33 cellular contexts compared by ENCODE assay signal in genomic region chr13:113637262-113638160, GRCh38. TPM values are rescaled to one million over a fixed set of nuclear protein-coding genes. Genes with fewer than 3 reads are reported as not detected.
DNase-seq lines count a peak whose midpoint lies in the region; ATAC-seq, FAIRE-seq and TF ChIP-seq lines count a peak whose summit lies in the region.
"Had no signal": no experiment of that assay in that cellular context is flagged by ENCODE, and none has a peak within 500 bp of the region (broad histone marks: within the 10 kb centered on the region; RNA-seq: fewer than 3 reads in every experiment).

No MANE protein-coding gene starts in this region.

- DNase-seq in natural killer cell (peak; percentile 12), chondrocyte (ENCODE audit: low spot score) (peak; percentile 69), nephron progenitor cell (no peak), NCI-H2171 treated with DMSO at 0.1 percent for 48 hours (lab: John Stamatoyannopoulos, UW) (no peak), HTR-8/SVneo (ENCODE audit: insufficient read length, low spot score) (no peak), GM19239 (ENCODE audit: insufficient read length, low spot score) (no peak)
- DNase-seq in natural killer cell treated with Interleukin-12 subunit alpha and Interleukin-12 subunit beta and Interleukin-15 and Interleukin-18, amount 100 ng/mL, for 72 hours (ENCODE audit: low spot score) = no peak
- DNase-seq: activated CD4-positive, alpha-beta T cell treated with anti-CD3 and anti-CD28 coated beads for 48 hours; activated CD8-positive, alpha-beta memory T cell treated with anti-CD3 and anti-CD28 coated beads for 24 hours; activated naive CD4-positive, alpha-beta T cell treated with anti-CD3 and anti-CD28 coated beads, Interleukin-2, amount 50 U/mL, for 16 hours; activated T-cell treated with anti-CD3 and anti-CD28 coated beads, Interleukin-2, amount 50 U/mL, for 4 hours; anterior cingulate cortex; hypothalamus; immature natural killer cell; KG1; MG63; NCI-H1417; NCI-H2081 treated with DMSO at 0.1 percent for 48 hours; NCI-H345; NCI-H748 treated with DMSO at 0.1 percent for 48 hours; stimulated activated naive B cell treated with anti-CD40 and anti-IgM and Interleukin-4, amounts not matched to agents 10 μg/mL and 1 μg/mL and 100 μg/mL, for 72 hours had no signal

- H3K4me3 Mint-ChIP-seq in natural killer cell (no peak overlapping the region), chondrocyte (ENCODE audit: unreplicated experiment) (no peak overlapping the region), nephron progenitor cell (no peak overlapping the region)
- no peak overlapping the region for H3K4me3 Mint-ChIP-seq in natural killer cell treated with Interleukin-12 subunit alpha and Interleukin-12 subunit beta and Interleukin-15 and Interleukin-18, amount 100 ng/mL, for 72 hours
- H3K4me3 Mint-ChIP-seq: activated T-cell treated with anti-CD3 and anti-CD28 coated beads, Interleukin-2, amount 50 U/mL, for 4 hours; CD4-positive, alpha-beta T cell; dendritic cell treated with granulocyte-macrophage colony-stimulating factor and Interleukin-4, amounts not matched to agents 40 ng/mL and 50 ng/mL, for 4 days; immature natural killer cell; stimulated activated naive B cell treated with anti-CD40 and anti-IgM and Interleukin-4, amounts not matched to agents 10 μg/mL and 1 μg/mL and 100 μg/mL, for 72 hours had no signal

- H3K9me3 Mint-ChIP-seq in natural killer cell = no peaks in the 10 kb centered on the region
- H3K9me3 Mint-ChIP-seq in natural killer cell treated with Interleukin-12 subunit alpha and Interleukin-12 subunit beta and Interleukin-15 and Interleukin-18, amount 100 ng/mL, for 72 hours = no peaks in the 10 kb centered on the region
- peaks cover 2% of the 10 kb centered on the region for H3K9me3 Mint-ChIP-seq in chondrocyte (ENCODE audit: low read depth)
- peaks cover 32% of the 10 kb centered on the region for H3K9me3 Mint-ChIP-seq in nephron progenitor cell
- H3K9me3 Mint-ChIP-seq: CD4-positive, alpha-beta T cell; immature natural killer cell had no signal

- intact Hi-C loops in natural killer cell (cut with micrococcal nuclease) = no loop called here

- H3K27ac Mint-ChIP-seq in natural killer cell (no peak overlapping the region), chondrocyte (ENCODE audit: unreplicated experiment) (no peak overlapping the region), nephron progenitor cell (peak overlapping the region; percentile 87)
- H3K27ac Mint-ChIP-seq in natural killer cell treated with Interleukin-12 subunit alpha and Interleukin-12 subunit beta and Interleukin-15 and Interleukin-18, amount 100 ng/mL, for 72 hours = no peak overlapping the region
- H3K27ac Mint-ChIP-seq: dendritic cell treated with granulocyte-macrophage colony-stimulating factor and Interleukin-4, amounts not matched to agents 40 ng/mL and 50 ng/mL, for 4 days; stimulated activated naive B cell treated with anti-CD40 and anti-IgM and Interleukin-4, amounts not matched to agents 10 μg/mL and 1 μg/mL and 100 μg/mL, for 72 hours had no signal

- FAIRE-seq in HTR-8/SVneo (lab: Jason Lieb, UNC) (no peak), GM19239 (lab: Jason Lieb, UNC) (no peak)
- FAIRE-seq: GM18507 had no signal

- no peak for ATAC-seq in natural killer cell
- no peak for ATAC-seq in natural killer cell treated with Interleukin-12 subunit alpha and Interleukin-12 subunit beta and Interleukin-15 and Interleukin-18, amount 100 ng/mL, for 72 hours
- ATAC-seq: activated T-cell treated with anti-CD3 and anti-CD28 coated beads, Interleukin-2, amount 50 U/mL, for 4 hours; gastroesophageal sphincter; right cardiac atrium; stimulated activated naive B cell treated with anti-CD40 and anti-IgM and Interleukin-4, amounts not matched to agents 10 μg/mL and 1 μg/mL and 100 μg/mL, for 72 hours had no signal

- H3K4me1 Mint-ChIP-seq in natural killer cell (no peaks in the 10 kb centered on the region), chondrocyte (ENCODE audit: low read depth) (no peaks in the 10 kb centered on the region), nephron progenitor cell (no peaks in the 10 kb centered on the region)
- peaks cover 0 to 4% of the 10 kb centered on the region in 2 donors for H3K4me1 Mint-ChIP-seq in natural killer cell treated with Interleukin-12 subunit alpha and Interleukin-12 subunit beta and Interleukin-15 and Interleukin-18, amount 100 ng/mL, for 72 hours (ENCODE audit: low read depth in 2 of 2)
- H3K4me1 Mint-ChIP-seq: immature natural killer cell had no signal

- H3K36me3 Mint-ChIP-seq in natural killer cell = no peaks in the 10 kb centered on the region
- peaks cover 19% of the 10 kb centered on the region for H3K36me3 Mint-ChIP-seq in natural killer cell treated with Interleukin-12 subunit alpha and Interleukin-12 subunit beta and Interleukin-15 and Interleukin-18, amount 100 ng/mL, for 72 hours
- peaks cover 64% of the 10 kb centered on the region for H3K36me3 Mint-ChIP-seq in chondrocyte (ENCODE audit: low read depth)
- peaks cover 90% of the 10 kb centered on the region for H3K36me3 Mint-ChIP-seq in nephron progenitor cell (ENCODE audit: low read depth)

- TF ChIP-seq CTCF in natural killer cell (IDR thresholded peaks at IDR 0.05) (no peak), chondrocyte (IDR thresholded peaks at IDR 0.05) (no peak), nephron progenitor cell (IDR thresholded peaks at IDR 0.05) (no peak)

- H3K27me3 Mint-ChIP-seq in natural killer cell (ENCODE audit: low read depth in 2 of 2) = no peaks in the 10 kb centered on the region
- no peaks in the 10 kb centered on the region for H3K27me3 Mint-ChIP-seq in natural killer cell treated with Interleukin-12 subunit alpha and Interleukin-12 subunit beta and Interleukin-15 and Interleukin-18, amount 100 ng/mL, for 72 hours
- H3K27me3 Mint-ChIP-seq in chondrocyte (ENCODE audit: low read depth) = no peaks in the 10 kb centered on the region
- H3K27me3 Mint-ChIP-seq in nephron progenitor cell (ENCODE audit: low read depth, poor library complexity) = peaks cover 4% of the 10 kb centered on the region
- H3K27me3 Mint-ChIP-seq: CD4-positive, alpha-beta T cell; dendritic cell treated with granulocyte-macrophage colony-stimulating factor and Interleukin-4, amounts not matched to agents 40 ng/mL and 50 ng/mL, for 4 days; stimulated activated naive B cell treated with anti-CD40 and anti-IgM and Interleukin-4, amounts not matched to agents 10 μg/mL and 1 μg/mL and 100 μg/mL, for 72 hours had no signal

RNA-seq across cellular contexts. Expression of gene ATP4B, which starts 20.5 kb away (rescaled TPM):
- total RNA-seq in natural killer cell = not detected
- not detected for total RNA-seq in natural killer cell treated with Interleukin-12 subunit alpha and Interleukin-12 subunit beta and Interleukin-15 and Interleukin-18, amount 100 ng/mL, for 72 hours
- not detected in 3 replicates for total RNA-seq in chondrocyte
- total RNA-seq: activated T-cell treated with anti-CD3 and anti-CD28 coated beads, Interleukin-2, amount 50 U/mL, for 4 hours; cardiac muscle cell; CD4-positive, alpha-beta T cell; Daoy; gastroesophageal sphincter; liver; mononuclear cell; right cardiac atrium; RPMI7951; SK-MEL-5; T-helper 1 cell treated with Interleukin-12 subunit alpha and Interleukin-12 subunit beta and Interleukin-4 antibody, amounts not matched to agents 30 ng/mL and 1 ng/mL, for 36 hours had no signal

RNA-seq across cellular contexts. Expression of gene GRK1, which starts 29.5 kb away (rescaled TPM):
- not detected for total RNA-seq in natural killer cell
- under 1 TPM in 1 of 2 donors, not detected in 1; 0.14 TPM for total RNA-seq in natural killer cell treated with Interleukin-12 subunit alpha and Interleukin-12 subunit beta and Interleukin-15 and Interleukin-18, amount 100 ng/mL, for 72 hours
- 0.07 TPM in 1 of 3 replicates, not detected in the others for total RNA-seq in chondrocyte
- total RNA-seq: CD4-positive, alpha-beta T cell; Daoy; mononuclear cell; RPMI7951; SK-MEL-5 had no signal

RNA-seq across cellular contexts. Expression of gene TFDP1, which starts 53.0 kb away (rescaled TPM):
- total RNA-seq in natural killer cell = 10 to 100 TPM; 26.3 to 44.3 (median 29.2) TPM
- total RNA-seq in natural killer cell treated with Interleukin-12 subunit alpha and Interleukin-12 subunit beta and Interleukin-15 and Interleukin-18, amount 100 ng/mL, for 72 hours = 100 to 1,000 TPM in 1 of 2 donors, 10 to 100 TPM in 1; 97.5 to 226 TPM
- total RNA-seq in chondrocyte = 52.8 to 76.0 TPM (median 54.3 TPM) in 3 replicates

Comparison
In these comparisons a context has a peak if more than half of its experiments do, and no peak if none do; other contexts are left out.
1. DNase-seq: peak in natural killer cell (single experiment) and chondrocyte (single experiment); none in natural killer cell treated with Interleukin-12 subunit alpha and Interleukin-12 subunit beta and Interleukin-15 and Interleukin-18, amount 100 ng/mL, for 72 hours (single experiment), nephron progenitor cell (single experiment), NCI-H2171 treated with DMSO at 0.1 percent for 48 hours (single experiment), HTR-8/SVneo (single experiment) and GM19239 (single experiment).